Comparison of ENCODE assay signal across 19 cellular contexts in genomic region chr18:78407456-78407823, GRCh38.
DNase-seq lines count a peak whose midpoint lies in the region; ATAC-seq and TF ChIP-seq lines count a peak whose summit lies in the region.
"Had no signal": no experiment of that assay in that cellular context is flagged by ENCODE, and none has a peak within 500 bp of the region (broad histone marks: within the 10 kb centered on the region; RNA-seq: fewer than 3 reads in every experiment).

No MANE protein-coding gene starts in this region.

- no peak overlapping the region for H3K9ac ChIP-seq in endocrine pancreas (ENCODE audit: control insufficient read depth, insufficient read depth, low read length)
- H3K9ac ChIP-seq: neural progenitor cell had no signal

- intact Hi-C loops in upper lobe of right lung (cut with DNase I): no loop called here
- intact Hi-C loops in left ventricle myocardium inferior (cut with micrococcal nuclease): no loop called here

- no peaks in the 10 kb centered on the region for H3K27me3 ChIP-seq in endocrine pancreas (ENCODE audit: control insufficient read depth, insufficient read depth, low read length)
- H3K27me3 ChIP-seq in upper lobe of right lung: no peaks in the 10 kb centered on the region
- peaks cover 4% of the 10 kb centered on the region for H3K27me3 ChIP-seq in left ventricle myocardium inferior (ENCODE audit: low read depth)
- H3K27me3 ChIP-seq: neural progenitor cell had no signal

- ATAC-seq in upper lobe of right lung: peak; percentile 47
- ATAC-seq: A549; CD8-positive, alpha-beta T cell; GM23338 had no signal

- TF ChIP-seq CTCF in upper lobe of right lung (IDR thresholded peaks at IDR 0.05): no peak
- no peak for TF ChIP-seq CTCF in left ventricle myocardium inferior (IDR thresholded peaks at IDR 0.05; ENCODE audit: borderline replicate concordance)

- no peaks in the 10 kb centered on the region for H3K36me3 ChIP-seq in endocrine pancreas (ENCODE audit: control insufficient read depth, insufficient read depth, low read length)
- no peaks in the 10 kb centered on the region for H3K36me3 ChIP-seq in upper lobe of right lung
- H3K36me3 ChIP-seq in left ventricle myocardium inferior: no peaks in the 10 kb centered on the region
- H3K36me3 ChIP-seq: neural progenitor cell had no signal

- no peaks in the 10 kb centered on the region for H3K9me3 ChIP-seq in endocrine pancreas (ENCODE audit: control insufficient read depth, low read length)
- no peaks in the 10 kb centered on the region for H3K9me3 ChIP-seq in upper lobe of right lung
- no peaks in the 10 kb centered on the region for H3K9me3 ChIP-seq in left ventricle myocardium inferior (replicated peaks)
- H3K9me3 ChIP-seq: A549 had no signal

- H3K4me1 ChIP-seq in endocrine pancreas (ENCODE audit: control insufficient read depth, insufficient read depth, low read length): no peaks in the 10 kb centered on the region
- H3K4me1 ChIP-seq in upper lobe of right lung: no peaks in the 10 kb centered on the region
- H3K4me1 ChIP-seq in left ventricle myocardium inferior: no peaks in the 10 kb centered on the region
- H3K4me1 ChIP-seq: A549, neural progenitor cell had no signal

- no peak overlapping the region for H3K27ac ChIP-seq in upper lobe of right lung
- H3K27ac ChIP-seq in left ventricle myocardium inferior (replicated peaks): no peak overlapping the region
- H3K27ac ChIP-seq: A549, epithelial cell of prostate, neural progenitor cell had no signal

- peak; percentile 42 for DNase-seq in NCI-H345 (lab: John Stamatoyannopoulos, UW)
- no peak for DNase-seq in NCI-H345 treated with DMSO at 0.1 percent for 48 hours (lab: John Stamatoyannopoulos, UW; ENCODE audit: unreplicated experiment)
- DNase-seq in NCI-H2107 treated with DMSO at 0.1 percent for 48 hours (lab: John Stamatoyannopoulos, UW; ENCODE audit: unreplicated experiment): peak; percentile 55
- DNase-seq in upper lobe of right lung: no peak
- no peak for DNase-seq in medulla oblongata (ENCODE audit: extremely low spot score)
- DNase-seq in left ventricle myocardium inferior: no peak
- no peak for DNase-seq in activated CD4-positive, alpha-beta T cell treated with anti-CD3 and anti-CD28 coated beads for 48 hours
- DNase-seq: activated CD4-positive, alpha-beta memory T cell treated with anti-CD3 and anti-CD28 coated beads for 36 hours; anterior cingulate cortex; CD8-positive, alpha-beta T cell; immature natural killer cell; mesenchymal stem cell; NCI-H446; right cardiac atrium had no signal

- H3K4me3 ChIP-seq in endocrine pancreas (ENCODE audit: control insufficient read depth, insufficient read depth, low read length): peak overlapping the region; percentile 9
- no peak overlapping the region for H3K4me3 ChIP-seq in upper lobe of right lung
- no peak overlapping the region for H3K4me3 ChIP-seq in left ventricle myocardium inferior
- H3K4me3 ChIP-seq: A549, GM23338, neural progenitor cell had no signal

Comparison
In these comparisons a context has a peak if more than half of its experiments do, and no peak if none do; other contexts are left out.
1. DNase-seq: peak in NCI-H345 (single experiment) and NCI-H2107 treated with DMSO at 0.1 percent for 48 hours (single experiment); none in NCI-H345 treated with DMSO at 0.1 percent for 48 hours (single experiment), upper lobe of right lung (single experiment), medulla oblongata (single experiment), left ventricle myocardium inferior (single experiment) and activated CD4-positive, alpha-beta T cell treated with anti-CD3 and anti-CD28 coated beads for 48 hours (single experiment).